In genomic region chr4:128347175-128347868, GRCh38 we compare ENCODE assay signal across 16 cellular contexts. TPM values are rescaled to one million over a fixed set of nuclear protein-coding genes. Genes with fewer than 3 reads are reported as not detected.
A peak's percentile ranks its signal among the peaks of the same experiment; 100 is the strongest.
DNase-seq lines count a peak whose midpoint lies in the region; ATAC-seq and TF ChIP-seq lines count a peak whose summit lies in the region.
"Had no signal": no experiment of that assay in that cellular context is flagged by ENCODE, and none has a peak within 500 bp of the region (broad histone marks: within the 10 kb centered on the region; RNA-seq: fewer than 3 reads in every experiment).

No MANE protein-coding gene starts in this region.

- no peaks in the 10 kb centered on the region for H3K36me3 ChIP-seq in adipocyte (ENCODE audit: control insufficient read depth, insufficient read depth, low read length, severe bottlenecking)
- no peaks in the 10 kb centered on the region for H3K36me3 ChIP-seq in psoas muscle (ENCODE audit: insufficient read depth in 1 of 2, low read depth in 1 of 2)
- H3K36me3 ChIP-seq: left ventricle myocardium inferior, prostate gland had no signal

- TF ChIP-seq CTCF in fibroblast of villous mesenchyme (IDR thresholded peaks at IDR 0.05; ENCODE audit: insufficient read depth, low read depth, low read length) (no peak), psoas muscle (IDR thresholded peaks at IDR 0.05) (no peak)

- H3K9me3 ChIP-seq in adipocyte (ENCODE audit: control insufficient read depth, low read length) (no peaks in the 10 kb centered on the region), psoas muscle (no peaks in the 10 kb centered on the region)
- H3K9me3 ChIP-seq: left ventricle myocardium inferior, prostate gland had no signal

- WGBS in psoas muscle, 3 donors, result 39 to 55% (median 40%) methylated on average over 4 of the region's 4 CpGs

- peaks cover 34% of the 10 kb centered on the region for H3K4me1 ChIP-seq in adipocyte (ENCODE audit: control insufficient read depth, insufficient read depth, low read length)
- peaks cover 14% of the 10 kb centered on the region for H3K4me1 ChIP-seq in psoas muscle
- H3K4me1 ChIP-seq: prostate gland had no signal

- ATAC-seq in psoas muscle (peak; percentile 67 to 87 (median 82)), GM18511 (IDR thresholded peaks at IDR 0.05; ENCODE audit: unreplicated experiment) (no peak), HG03439 (IDR thresholded peaks at IDR 0.05; ENCODE audit: unreplicated experiment) (no peak)
- ATAC-seq: PC-3 had no signal

- no peaks in the 10 kb centered on the region for H3K27me3 ChIP-seq in adipocyte (replicated peaks; ENCODE audit: control insufficient read depth, insufficient read depth, low read length)
- no peaks in the 10 kb centered on the region for H3K27me3 ChIP-seq in psoas muscle (ENCODE audit: insufficient read depth in 3 of 3, low read length in 2 of 3)

- intact Hi-C loops in psoas muscle (cut with DNase I), result no loop called here

- H3K9ac ChIP-seq in adipocyte (ENCODE audit: low read length), result peak overlapping the region; percentile 63

- H3K4me3 ChIP-seq in adipocyte (ENCODE audit: low read length) (no peak overlapping the region), fibroblast of villous mesenchyme (ENCODE audit: low read depth, low read length) (no peak overlapping the region), psoas muscle (no peak overlapping the region)
- H3K4me3 ChIP-seq: left ventricle myocardium inferior, prostate gland had no signal

- H3K27ac ChIP-seq in psoas muscle, result peak overlapping the region; percentile 43
- H3K27ac ChIP-seq: left ventricle myocardium inferior, prostate gland had no signal

- DNase-seq in HUDEP-2 (lab: John Stamatoyannopoulos, UW; ENCODE audit: unreplicated experiment in 76 of 76), result peak in 71 of 76 experiments; percentile 7 to 87 (median 47)
- peak; percentile 73 for DNase-seq in adipocyte (ENCODE audit: low read depth)
- peak; percentile 94 for DNase-seq in fibroblast of villous mesenchyme (ENCODE audit: low read depth)
- no peak for DNase-seq in psoas muscle
- no peak for DNase-seq in putamen (ENCODE audit: low spot score)
- no peak for DNase-seq in T-helper 9 cell
- DNase-seq: activated CD4-positive, alpha-beta memory T cell treated with anti-CD3 and anti-CD28 coated beads, Interleukin-2, amount 10 ng/mL, durations not matched to agents 7 days and 5 days; amygdala; cortex of kidney; left ventricle myocardium inferior; NCI-H187; NCI-H526 had no signal

RNA-seq across cellular contexts. Expression of gene PGRMC2, which starts 59.7 kb away (rescaled TPM):
- total RNA-seq in fibroblast of villous mesenchyme (37.0 and 60.5 TPM in 2 replicates), psoas muscle (10 to 100 TPM; 27.7 to 43.2 (median 34.8) TPM)
- polyA plus RNA-seq in psoas muscle, result 10 to 100 TPM; 21.9 to 42.9 (median 25.7) TPM

Comparison
In these comparisons a context has a peak if more than half of its experiments do, and no peak if none do; other contexts are left out.
1. DNase-seq: peak in HUDEP-2 (71 of 76), adipocyte (single experiment) and fibroblast of villous mesenchyme (single experiment); none in psoas muscle (0 of 2), putamen (single experiment) and T-helper 9 cell (single experiment).
2. ATAC-seq: peak in psoas muscle (4 of 4); none in GM18511 (single experiment) and HG03439 (single experiment).